ENCODE assay signal across 8 cellular contexts in genomic region chr14:53956427-53957201, GRCh38. TPM values are rescaled to one million over a fixed set of nuclear protein-coding genes. Genes with fewer than 3 reads are reported as not detected.
A peak's percentile ranks its signal among the peaks of the same experiment; 100 is the strongest.
DNase-seq lines count a peak whose midpoint lies in the region; ATAC-seq and TF ChIP-seq lines count a peak whose summit lies in the region.

TSS of gene BMP4 (minus strand) at chr14:53956825. CDS start at chr14:53952222, 4,603 bp downstream.

- H3K4me3 Mint-ChIP-seq in activated CD4-positive, alpha-beta T cell treated with anti-CD3 and anti-CD28 coated beads, Interleukin-2, amount 10 ng/mL, durations not matched to agents 7 days and 5 days, result peak within 1 kb of the TSS; percentile 40

- no peaks in the 10 kb centered on the region for H3K9me3 ChIP-seq in gastroesophageal sphincter

- H3K9me3 Mint-ChIP-seq in activated CD4-positive, alpha-beta T cell treated with anti-CD3 and anti-CD28 coated beads, Interleukin-2, amount 10 ng/mL, durations not matched to agents 7 days and 5 days, result no peaks in the 10 kb centered on the region

- H3K4me3 ChIP-seq in AG09309 (ENCODE audit: control insufficient read depth, low read depth, low read length), result peak within 1 kb of the TSS; percentile 76
- peak within 1 kb of the TSS; percentile 72 for H3K4me3 ChIP-seq in H7 (ENCODE audit: insufficient read depth, low read depth, low read length)
- peak within 1 kb of the TSS; percentile 42 to 67 for H3K4me3 ChIP-seq in gastroesophageal sphincter

- no peaks in the 10 kb centered on the region for H3K36me3 ChIP-seq in H7 (replicated peaks; ENCODE audit: control insufficient read depth, insufficient read depth, low read length)
- H3K36me3 ChIP-seq in gastroesophageal sphincter, result no peaks in the 10 kb centered on the region

- ATAC-seq in gastroesophageal sphincter (peak; percentile 69), omental fat pad (ENCODE audit: low FRiP score) (peak; percentile 64), GM21447 (IDR thresholded peaks at IDR 0.05; ENCODE audit: unreplicated experiment) (no peak)

- no peak for TF ChIP-seq EP300 in gastroesophageal sphincter (IDR thresholded peaks at IDR 0.05)

- H3K27ac ChIP-seq in gastroesophageal sphincter, result peak within 1 kb of the TSS in 3 of 4 donors; percentile 77 to 89 (median 84)

- H3K36me3 Mint-ChIP-seq in activated CD4-positive, alpha-beta T cell treated with anti-CD3 and anti-CD28 coated beads, Interleukin-2, amount 10 ng/mL, durations not matched to agents 7 days and 5 days (ENCODE audit: low read depth), result no peaks in the 10 kb centered on the region

- TF ChIP-seq POLR2A in gastroesophageal sphincter (IDR thresholded peaks at IDR 0.05), result peak; percentile 51 to 54

- DNase-seq in AG09309 (ENCODE audit: low read depth) (no peak), H7 (peak; percentile 95), omental fat pad (ENCODE audit: low spot score) (no peak), NCI-H187 (lab: John Stamatoyannopoulos, UW) (no peak), NCI-H510A treated with DMSO at 0.1 percent for 48 hours (lab: John Stamatoyannopoulos, UW) (no peak)
- DNase-seq in activated CD4-positive, alpha-beta T cell treated with anti-CD3 and anti-CD28 coated beads, Interleukin-2, amount 10 ng/mL, durations not matched to agents 7 days and 5 days, result peak; percentile 21

- peaks cover 0 to 55% (median 4%) of the 10 kb centered on the region in 3 donors for H3K4me1 ChIP-seq in gastroesophageal sphincter

- H3K27me3 ChIP-seq in H7 (ENCODE audit: control insufficient read depth, insufficient read depth, low read length), result peaks cover 35% of the 10 kb centered on the region
- peaks cover 83% of the 10 kb centered on the region for H3K27me3 ChIP-seq in gastroesophageal sphincter

- 2 to 3% methylated on average over 6 to 14 of the region's 45 CpGs for WGBS in gastroesophageal sphincter (ENCODE audit: low coverage in 1 of 2), 2 donors

- CTCF ChIA-PET in activated CD4-positive, alpha-beta T cell treated with anti-CD3 and anti-CD28 coated beads, Interleukin-2, amount 10 ng/mL, durations not matched to agents 7 days and 5 days (lab: Charles Lee), result interaction anchor here (0.6 kb wide), 1 partner anchor 976 kb away, joined by 3 read pairs; no protein-coding TSS in a partner anchor

- H3K4me1 Mint-ChIP-seq in activated CD4-positive, alpha-beta T cell treated with anti-CD3 and anti-CD28 coated beads, Interleukin-2, amount 10 ng/mL, durations not matched to agents 7 days and 5 days, result peaks cover 35% of the 10 kb centered on the region

- H3K27me3 Mint-ChIP-seq in activated CD4-positive, alpha-beta T cell treated with anti-CD3 and anti-CD28 coated beads, Interleukin-2, amount 10 ng/mL, durations not matched to agents 7 days and 5 days, result peaks cover 78% of the 10 kb centered on the region

- H3K27ac Mint-ChIP-seq in activated CD4-positive, alpha-beta T cell treated with anti-CD3 and anti-CD28 coated beads, Interleukin-2, amount 10 ng/mL, durations not matched to agents 7 days and 5 days, result no peak within 1 kb of the TSS

- POLR2A ChIA-PET in activated CD4-positive, alpha-beta T cell treated with anti-CD3 and anti-CD28 coated beads, Interleukin-2, amount 10 ng/mL, durations not matched to agents 7 days and 5 days (lab: Charles Lee), result no interaction called here

- TF ChIP-seq CTCF in AG09309 (IDR thresholded peaks at IDR 0.05; ENCODE audit: control insufficient read depth, insufficient read depth, low read depth, low read length, missing control alignments) (no peak), gastroesophageal sphincter (IDR thresholded peaks at IDR 0.05) (no peak), omental fat pad (IDR thresholded peaks at IDR 0.05) (no peak)

RNA-seq across cellular contexts. Expression of gene BMP4, which starts in this region (rescaled TPM):
- total RNA-seq in H7 (2014; rRNA removed; shearing (Covaris generic)), result 20.4 and 22.9 TPM in 2 replicates
- under 1 TPM; 0.60 to 0.64 TPM for total RNA-seq in activated CD4-positive, alpha-beta T cell treated with anti-CD3 and anti-CD28 coated beads, Interleukin-2, amount 10 ng/mL, durations not matched to agents 7 days and 5 days
- total RNA-seq in gastroesophageal sphincter (10 to 100 TPM; 11.3 to 81.2 (median 26.6) TPM), omental fat pad (10 to 100 TPM; 13.7 to 33.4 (median 20.0) TPM)

Comparison
In these comparisons a context has a peak if more than half of its experiments do, and no peak if none do; other contexts are left out.
1. RNA of gene BMP4 (total RNA-seq): 11.3 to 81.2 TPM in gastroesophageal sphincter, 13.7 to 33.4 TPM in omental fat pad and 20.4 to 22.9 TPM in H7; 0.60 to 0.64 TPM in activated CD4-positive, alpha-beta T cell treated with anti-CD3 and anti-CD28 coated beads, Interleukin-2, amount 10 ng/mL, durations not matched to agents 7 days and 5 days; every median in the first group is over 4 times any median in the second.
2. Peak in DNase-seq in activated CD4-positive, alpha-beta T cell treated with anti-CD3 and anti-CD28 coated beads, Interleukin-2, amount 10 ng/mL, durations not matched to agents 7 days and 5 days; RNA of the gene not detected or under 1 TPM.
3. Peak in every context shown above with its lines, with median percentiles within 50 percentile points of each other: H3K4me3 ChIP-seq.